Comparison of ENCODE assay signal across 8 cellular contexts in genomic region chr1:78619803-78620579, GRCh38. TPM values are rescaled to one million over a fixed set of nuclear protein-coding genes. Genes with fewer than 3 reads are reported as not detected.
A peak's percentile ranks its signal among the peaks of the same experiment; 100 is the strongest.
DNase-seq lines count a peak whose midpoint lies in the region; ATAC-seq and TF ChIP-seq lines count a peak whose summit lies in the region.

TSS of gene IFI44L (plus strand) at chr1:78620448. CDS start at chr1:78627916, 7,468 bp downstream.

- DNase-seq in AG20443 (ENCODE audit: low spot score) (peak; percentile 27), Karpas-422 (no peak), activated T-cell treated with anti-CD3 and anti-CD28 coated beads for 48 hours (ENCODE audit: low read depth) (peak; percentile 25), fibroblast of lung (ENCODE audit: low read depth in 2 of 2) (peak; percentile 62 to 73), retina (peak; percentile 22), ureter (ENCODE audit: low spot score) (peak; percentile 66)

- no peaks in the 10 kb centered on the region for H3K27me3 ChIP-seq in Karpas-422 (ENCODE audit: low read length)
- no peaks in the 10 kb centered on the region for H3K27me3 ChIP-seq in fibroblast of lung (ENCODE audit: control insufficient read depth, insufficient read depth, low read length)

- H3K9ac ChIP-seq in Karpas-422 (ENCODE audit: low read length), result no peak within 1 kb of the TSS
- no peak within 1 kb of the TSS for H3K9ac ChIP-seq in fibroblast of lung (ENCODE audit: insufficient read depth, low read length)

- H3K4me3 ChIP-seq in Karpas-422 (ENCODE audit: low read length) (no peak within 1 kb of the TSS; the same call in 1 of the 2 replicates), fibroblast of lung (replicated peaks in 1 of 4; ENCODE audit: control extremely low read depth in 1 of 4, insufficient read depth in 1 of 4, low read depth in 3 of 4, low read length in 4 of 4) (peak within 1 kb of the TSS; percentile 31 to 65 (median 46))

- H3K4me1 ChIP-seq in Karpas-422 (ENCODE audit: low read length), result peaks cover 15% of the 10 kb centered on the region
- H3K4me1 ChIP-seq in fibroblast of lung (ENCODE audit: control insufficient read depth, extremely low read depth, insufficient read depth, low read length), result no peaks in the 10 kb centered on the region

- ATAC-seq in GM21423 (IDR thresholded peaks at IDR 0.05; ENCODE audit: unreplicated experiment), result peak; percentile 45
- no peak for ATAC-seq in esophagus mucosa

- H3K9me3 ChIP-seq in Karpas-422 (ENCODE audit: low read length) (no peaks in the 10 kb centered on the region), fibroblast of lung (ENCODE audit: control insufficient read depth, insufficient read depth, low read depth, low read length) (no peaks in the 10 kb centered on the region)

- no peaks in the 10 kb centered on the region for H3K36me3 ChIP-seq in Karpas-422 (ENCODE audit: insufficient read depth, low read length)
- H3K36me3 ChIP-seq in fibroblast of lung (ENCODE audit: control insufficient read depth, insufficient read depth, low read length), result no peaks in the 10 kb centered on the region

- no peaks in the 10 kb centered on the region for H3K9me2 ChIP-seq in Karpas-422 (replicated peaks; ENCODE audit: insufficient read depth, low read length)

- peak within 1 kb of the TSS; percentile 35 for H3K4me2 ChIP-seq in Karpas-422 (ENCODE audit: low read depth, low read length, poor library complexity, severe bottlenecking)
- H3K4me2 ChIP-seq in fibroblast of lung (ENCODE audit: extremely low read depth, insufficient read depth, low read length), result peak within 1 kb of the TSS; percentile 64

- H3K79me2 ChIP-seq in Karpas-422 (ENCODE audit: low read length) (no peaks in the 10 kb centered on the region), fibroblast of lung (ENCODE audit: control insufficient read depth, insufficient read depth, low read length) (no peaks in the 10 kb centered on the region)

- H2AFZ ChIP-seq in Karpas-422 (ENCODE audit: low read length), result no peak within 1 kb of the TSS
- peak within 1 kb of the TSS; percentile 70 for H2AFZ ChIP-seq in fibroblast of lung (ENCODE audit: low read length)

- no peak for TF ChIP-seq CTCF in fibroblast of lung (conservative IDR thresholded peaks at IDR 0.05 in 1 of 2, IDR thresholded peaks at IDR 0.05 in 1 of 2; ENCODE audit: low read depth in 1 of 2, low read length in 2 of 2)

- H4K20me1 ChIP-seq in Karpas-422 (ENCODE audit: insufficient read depth, low read depth, low read length), result no peaks in the 10 kb centered on the region
- no peaks in the 10 kb centered on the region for H4K20me1 ChIP-seq in fibroblast of lung (ENCODE audit: control insufficient read depth, extremely low read depth, insufficient read depth, low read length)

- H3K27ac ChIP-seq in Karpas-422 (ENCODE audit: low read length), result no peak within 1 kb of the TSS
- peak within 1 kb of the TSS; percentile 33 for H3K27ac ChIP-seq in fibroblast of lung (ENCODE audit: insufficient read depth, low read length)

RNA-seq across cellular contexts. Expression of gene IFI44L, which starts in this region (rescaled TPM):
- total RNA-seq in Karpas-422 (2014; rRNA removed; shearing (Covaris generic); ENCODE audit: low replicate concordance), result 0.54 and 3.5 TPM in 2 replicates
- 2.1 TPM in 2 replicates for total RNA-seq in fibroblast of lung
- polyA plus RNA-seq in fibroblast of lung, result 0.52 and 0.59 TPM in 2 replicates
- polyA plus RNA-seq in fibroblast of lung (2012), result 0.41 and 0.58 TPM in 2 replicates
- polyA minus RNA-seq in fibroblast of lung (ENCODE audit: low replicate concordance), result not detected in 2 replicates
- 9.0 TPM for total RNA-seq in ureter
- 0.88 TPM for total RNA-seq in esophagus mucosa
